ENCODE assay signal across 25 cellular contexts in genomic region chr9:114200721-114201300, GRCh38.
"Had no signal": no experiment of that assay in that cellular context is flagged by ENCODE, and none has a peak within 500 bp of the region (broad histone marks: within the 10 kb centered on the region; RNA-seq: fewer than 3 reads in every experiment).

No MANE protein-coding gene starts in this region.

- H3K27ac ChIP-seq: brain microvascular endothelial cell, cardiac muscle cell, KMS-11, WERI-Rb-1 had no signal

- H3K4me2 ChIP-seq: KMS-11, SK-N-SH had no signal

- ATAC-seq: activated CD4-positive, CD25-positive, alpha-beta regulatory T cell treated with anti-CD3 and anti-CD28 coated beads, Interleukin-2, amount 50 U/mL, for 24 hours; activated CD8-positive, alpha-beta T cell treated with anti-CD3 and anti-CD28 coated beads for 36 hours; activated T-cell treated with anti-CD3 and anti-CD28 coated beads, Interleukin-2, amount 50 U/mL, for 72 hours; Panc1; Right ventricle myocardium inferior had no signal

- H3K9me3 ChIP-seq: SK-N-SH had no signal

- H3K36me3 ChIP-seq: brain microvascular endothelial cell, cardiac muscle cell had no signal

- DNase-seq: activated CD4-positive, alpha-beta T cell treated with anti-CD3 and anti-CD28 coated beads for 4 hours; activated CD8-positive, alpha-beta memory T cell treated with anti-CD3 and anti-CD28 coated beads, Interleukin-2, amount 50 U/mL, for 4 hours; activated CD8-positive, alpha-beta T cell treated with anti-CD3 and anti-CD28 coated beads for 36 hours; activated gamma-delta T cell treated with Interleukin-2 at 50 U/mL for 16 hours; activated naive CD4-positive, alpha-beta T cell treated with anti-CD3 and anti-CD28 coated beads, Interleukin-2, amount 10 ng/mL, durations not matched to agents 7 days and 5 days; activated naive CD8-positive, alpha-beta T cell treated with anti-CD3 and anti-CD28 coated beads for 36 hours; activated T-cell treated with anti-CD3 and anti-CD28 coated beads, Interleukin-2, amount 50 U/mL, for 72 hours; brain microvascular endothelial cell; NCI-H1092; NCI-H1417; NCI-H1930; NCI-H2171 treated with DMSO at 0.1 percent for 48 hours; NCI-H510A treated with DMSO at 0.1 percent for 48 hours; NCI-H69; NK-92 treated with Interleukin-12 subunit alpha and Interleukin-12 subunit beta, amount 100 ng/mL, for 24 hours; OCI-M1; RPMI8226; SK-N-SH; T-helper 1 cell; WERI-Rb-1 had no signal

- H3K4me3 ChIP-seq: cardiac muscle cell had no signal

- H3K27me3 ChIP-seq: brain microvascular endothelial cell, cardiac muscle cell had no signal
